In the genomic region with DNA sequence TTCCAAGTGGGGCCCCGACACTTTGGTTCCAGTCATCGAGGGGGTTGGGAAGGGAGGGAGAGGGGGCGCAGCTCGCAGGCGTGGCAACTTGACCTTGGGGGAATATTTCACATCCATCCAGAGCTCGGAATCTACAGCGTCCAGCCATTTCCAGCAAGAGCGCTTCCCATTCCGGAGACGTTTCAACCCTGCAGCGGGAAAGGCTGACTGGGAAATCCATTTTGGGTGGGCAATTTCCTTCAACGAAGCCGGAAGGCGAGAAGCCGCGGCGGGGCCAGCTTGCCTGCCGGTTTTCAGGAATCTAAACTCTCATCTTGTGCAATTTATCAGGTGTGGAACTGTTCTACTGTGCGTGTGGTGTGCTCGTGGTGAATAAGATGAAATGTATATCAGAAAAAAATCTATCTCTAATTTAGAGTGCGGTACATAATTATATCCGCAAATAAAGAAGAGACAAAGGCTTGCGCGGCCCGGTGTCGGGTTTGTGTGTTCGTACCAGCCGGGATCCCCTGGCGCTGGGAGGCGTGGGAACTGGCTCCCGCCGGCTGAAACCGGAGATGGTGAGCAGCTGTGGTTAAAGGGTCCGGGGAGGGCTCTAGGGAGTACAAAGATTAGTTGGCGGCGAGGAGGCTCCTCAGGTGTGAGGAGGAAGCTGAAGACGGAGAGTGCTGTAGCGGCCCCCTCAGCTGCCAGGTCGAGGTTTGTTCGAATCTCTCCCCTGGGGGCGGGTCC, we compare ENCODE assay signal across 2 cellular contexts.
TF ChIP-seq lines count a peak whose summit lies in the region.

No MANE protein-coding gene starts in this region.

TF ChIP-seq in HepG2, 621 proteins besides CTCF, POLR2A, EP300 and RAD21:
- TF ChIP-seq, protein P1, sequence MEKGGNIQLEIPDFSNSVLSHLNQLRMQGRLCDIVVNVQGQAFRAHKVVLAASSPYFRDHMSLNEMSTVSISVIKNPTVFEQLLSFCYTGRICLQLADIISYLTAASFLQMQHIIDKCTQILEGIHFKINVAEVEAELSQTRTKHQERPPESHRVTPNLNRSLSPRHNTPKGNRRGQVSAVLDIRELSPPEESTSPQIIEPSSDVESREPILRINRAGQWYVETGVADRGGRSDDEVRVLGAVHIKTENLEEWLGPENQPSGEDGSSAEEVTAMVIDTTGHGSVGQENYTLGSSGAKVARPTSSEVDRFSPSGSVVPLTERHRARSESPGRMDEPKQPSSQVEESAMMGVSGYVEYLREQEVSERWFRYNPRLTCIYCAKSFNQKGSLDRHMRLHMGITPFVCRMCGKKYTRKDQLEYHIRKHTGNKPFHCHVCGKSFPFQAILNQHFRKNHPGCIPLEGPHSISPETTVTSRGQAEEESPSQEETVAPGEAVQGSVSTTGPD (CRISPR knock-in tag; IDR thresholded peaks at IDR 0.05), result 0 out of 2 replicates have a peak, but pooled peaks have one; percentile 10
- TF ChIP-seq EZH2 (conservative IDR thresholded peaks at IDR 0.05; ENCODE audit: low read depth, low read length) (peak; percentile 98; the same call in 1 of the 2 replicates), CBX2 (IDR thresholded peaks at IDR 0.05; ENCODE audit: low read depth, low read length) (peak; percentile 58; the same call in 1 of the 2 replicates), CBX2 (CRISPR knock-in tag; IDR thresholded peaks at IDR 0.05; ENCODE audit: low read depth) (no peak)
- TF ChIP-seq, protein P2, sequence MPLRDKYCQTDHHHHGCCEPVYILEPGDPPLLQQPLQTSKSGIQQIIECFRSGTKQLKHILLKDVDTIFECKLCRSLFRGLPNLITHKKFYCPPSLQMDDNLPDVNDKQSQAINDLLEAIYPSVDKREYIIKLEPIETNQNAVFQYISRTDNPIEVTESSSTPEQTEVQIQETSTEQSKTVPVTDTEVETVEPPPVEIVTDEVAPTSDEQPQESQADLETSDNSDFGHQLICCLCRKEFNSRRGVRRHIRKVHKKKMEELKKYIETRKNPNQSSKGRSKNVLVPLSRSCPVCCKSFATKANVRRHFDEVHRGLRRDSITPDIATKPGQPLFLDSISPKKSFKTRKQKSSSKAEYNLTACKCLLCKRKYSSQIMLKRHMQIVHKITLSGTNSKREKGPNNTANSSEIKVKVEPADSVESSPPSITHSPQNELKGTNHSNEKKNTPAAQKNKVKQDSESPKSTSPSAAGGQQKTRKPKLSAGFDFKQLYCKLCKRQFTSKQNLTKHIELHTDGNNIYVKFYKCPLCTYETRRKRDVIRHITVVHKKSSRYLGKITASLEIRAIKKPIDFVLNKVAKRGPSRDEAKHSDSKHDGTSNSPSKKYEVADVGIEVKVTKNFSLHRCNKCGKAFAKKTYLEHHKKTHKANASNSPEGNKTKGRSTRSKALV (CRISPR knock-in tag; IDR thresholded peaks at IDR 0.05), result 0 out of 2 replicates have a peak, but pooled peaks have one; percentile 32
- TF ChIP-seq, protein P3, sequence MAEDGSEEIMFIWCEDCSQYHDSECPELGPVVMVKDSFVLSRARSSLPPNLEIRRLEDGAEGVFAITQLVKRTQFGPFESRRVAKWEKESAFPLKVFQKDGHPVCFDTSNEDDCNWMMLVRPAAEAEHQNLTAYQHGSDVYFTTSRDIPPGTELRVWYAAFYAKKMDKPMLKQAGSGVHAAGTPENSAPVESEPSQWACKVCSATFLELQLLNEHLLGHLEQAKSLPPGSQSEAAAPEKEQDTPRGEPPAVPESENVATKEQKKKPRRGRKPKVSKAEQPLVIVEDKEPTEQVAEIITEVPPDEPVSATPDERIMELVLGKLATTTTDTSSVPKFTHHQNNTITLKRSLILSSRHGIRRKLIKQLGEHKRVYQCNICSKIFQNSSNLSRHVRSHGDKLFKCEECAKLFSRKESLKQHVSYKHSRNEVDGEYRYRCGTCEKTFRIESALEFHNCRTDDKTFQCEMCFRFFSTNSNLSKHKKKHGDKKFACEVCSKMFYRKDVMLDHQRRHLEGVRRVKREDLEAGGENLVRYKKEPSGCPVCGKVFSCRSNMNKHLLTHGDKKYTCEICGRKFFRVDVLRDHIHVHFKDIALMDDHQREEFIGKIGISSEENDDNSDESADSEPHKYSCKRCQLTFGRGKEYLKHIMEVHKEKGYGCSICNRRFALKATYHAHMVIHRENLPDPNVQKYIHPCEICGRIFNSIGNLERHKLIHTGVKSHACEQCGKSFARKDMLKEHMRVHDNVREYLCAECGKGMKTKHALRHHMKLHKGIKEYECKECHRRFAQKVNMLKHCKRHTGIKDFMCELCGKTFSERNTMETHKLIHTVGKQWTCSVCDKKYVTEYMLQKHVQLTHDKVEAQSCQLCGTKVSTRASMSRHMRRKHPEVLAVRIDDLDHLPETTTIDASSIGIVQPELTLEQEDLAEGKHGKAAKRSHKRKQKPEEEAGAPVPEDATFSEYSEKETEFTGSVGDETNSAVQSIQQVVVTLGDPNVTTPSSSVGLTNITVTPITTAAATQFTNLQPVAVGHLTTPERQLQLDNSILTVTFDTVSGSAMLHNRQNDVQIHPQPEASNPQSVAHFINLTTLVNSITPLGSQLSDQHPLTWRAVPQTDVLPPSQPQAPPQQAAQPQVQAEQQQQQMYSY (CRISPR knock-in tag; IDR thresholded peaks at IDR 0.05), result peak; percentile 43; the same call in 1 of the 2 replicates
- TF ChIP-seq, protein P4, sequence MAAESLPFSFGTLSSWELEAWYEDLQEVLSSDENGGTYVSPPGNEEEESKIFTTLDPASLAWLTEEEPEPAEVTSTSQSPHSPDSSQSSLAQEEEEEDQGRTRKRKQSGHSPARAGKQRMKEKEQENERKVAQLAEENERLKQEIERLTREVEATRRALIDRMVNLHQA (CRISPR knock-in tag; IDR thresholded peaks at IDR 0.05), result no peak
- TF ChIP-seq, protein P5, sequence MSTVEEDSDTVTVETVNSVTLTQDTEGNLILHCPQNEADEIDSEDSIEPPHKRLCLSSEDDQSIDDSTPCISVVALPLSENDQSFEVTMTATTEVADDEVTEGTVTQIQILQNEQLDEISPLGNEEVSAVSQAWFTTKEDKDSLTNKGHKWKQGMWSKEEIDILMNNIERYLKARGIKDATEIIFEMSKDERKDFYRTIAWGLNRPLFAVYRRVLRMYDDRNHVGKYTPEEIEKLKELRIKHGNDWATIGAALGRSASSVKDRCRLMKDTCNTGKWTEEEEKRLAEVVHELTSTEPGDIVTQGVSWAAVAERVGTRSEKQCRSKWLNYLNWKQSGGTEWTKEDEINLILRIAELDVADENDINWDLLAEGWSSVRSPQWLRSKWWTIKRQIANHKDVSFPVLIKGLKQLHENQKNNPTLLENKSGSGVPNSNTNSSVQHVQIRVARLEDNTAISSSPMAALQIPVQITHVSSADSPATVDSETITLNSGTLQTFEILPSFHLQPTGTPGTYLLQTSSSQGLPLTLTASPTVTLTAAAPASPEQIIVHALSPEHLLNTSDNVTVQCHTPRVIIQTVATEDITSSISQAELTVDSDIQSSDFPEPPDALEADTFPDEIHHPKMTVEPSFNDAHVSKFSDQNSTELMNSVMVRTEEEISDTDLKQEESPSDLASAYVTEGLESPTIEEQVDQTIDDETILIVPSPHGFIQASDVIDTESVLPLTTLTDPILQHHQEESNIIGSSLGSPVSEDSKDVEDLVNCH (CRISPR knock-in tag; IDR thresholded peaks at IDR 0.05), result no peak

TF ChIP-seq in endothelial cell of umbilical vein, 7 proteins besides CTCF, POLR2A, EP300 and RAD21:
- TF ChIP-seq EZH2 (IDR thresholded peaks at IDR 0.05; ENCODE audit: borderline replicate concordance, low read depth, low read length, severe bottlenecking), result peak; percentile 83
- no peak for TF ChIP-seq POLR2AphosphoS5 (IDR thresholded peaks at IDR 0.05; ENCODE audit: insufficient read depth, low read depth, low read length)
TF ChIP-seq in endothelial cell of umbilical vein: peak in this region for 1.
